In the genomic region with DNA sequence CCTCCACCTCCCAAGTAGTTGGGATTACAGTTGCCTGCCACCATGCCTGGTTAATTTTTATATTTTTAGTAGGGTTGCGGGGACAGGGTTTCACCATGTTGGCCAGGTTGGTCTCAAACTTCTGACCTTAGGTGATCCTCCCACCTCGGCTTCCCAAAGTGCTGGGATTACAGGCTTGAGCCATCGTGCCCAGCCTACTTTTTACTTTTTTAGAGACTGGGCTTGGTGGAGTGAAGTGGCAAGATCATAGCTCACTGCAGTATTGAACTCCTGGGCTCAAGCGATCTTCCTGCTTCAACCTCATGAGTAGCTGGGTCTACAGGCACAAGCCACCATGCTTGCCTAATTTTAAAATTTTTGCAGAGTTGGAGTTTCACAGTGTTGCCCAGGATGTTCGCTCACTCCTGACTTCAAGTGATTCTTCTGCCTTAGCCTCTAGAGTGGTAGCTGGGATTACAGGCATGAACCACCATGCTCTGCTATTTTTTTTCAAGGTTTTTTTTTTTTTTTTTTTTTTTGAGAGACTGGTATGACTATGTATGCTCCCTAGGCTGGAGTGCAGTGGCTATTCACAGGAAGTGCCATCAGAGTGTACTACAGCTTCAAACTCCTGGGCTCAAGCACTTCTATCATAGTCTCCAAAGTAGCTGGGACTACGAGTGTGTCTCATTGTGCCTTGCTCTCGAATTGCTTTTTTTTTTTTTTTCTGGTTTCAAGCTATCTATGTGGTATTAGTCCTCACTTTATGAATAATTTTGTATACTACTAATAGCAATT, we compare ENCODE assay signal across 26 cellular contexts. TPM values are rescaled to one million over a fixed set of nuclear protein-coding genes. Genes with fewer than 3 reads are reported as not detected.
"Had no signal": no experiment of that assay in that cellular context is flagged by ENCODE, and none has a peak within 500 bp of the region (broad histone marks: within the 10 kb centered on the region; RNA-seq: fewer than 3 reads in every experiment).

No MANE protein-coding gene starts in this region.

- H3K9me3 ChIP-seq: breast epithelium, esophagus squamous epithelium, gastrocnemius medialis, left lung, sigmoid colon, transverse colon, vagina had no signal

- H3K4me3 Mint-ChIP-seq: activated naive CD8-positive, alpha-beta T cell treated with anti-CD3 and anti-CD28 coated beads for 36 hours; activated T-helper 1 cell treated with anti-CD3 and anti-CD28 coated beads, Interleukin-12 subunit alpha, Interleukin-12 subunit beta, Interleukin-2, Interleukin-4 antibody, amounts not matched to agents 30 ng/mL and 10 ng/mL and 1 ng/mL, durations not matched to agents 14 hours and 24 hours and 36 hours; naive thymus-derived CD8-positive, alpha-beta T cell; neural progenitor cell; stimulated activated naive B cell treated with anti-CD40 and anti-IgM and Interleukin-4, amounts not matched to agents 10 μg/mL and 1 μg/mL and 100 μg/mL, for 72 hours had no signal

- ATAC-seq: gastrocnemius medialis; left lung; naive thymus-derived CD8-positive, alpha-beta T cell; stimulated activated naive B cell treated with anti-CD40 and anti-IgM and Interleukin-4, amounts not matched to agents 10 μg/mL and 1 μg/mL and 100 μg/mL, for 72 hours had no signal

- DNase-seq: activated CD4-positive, alpha-beta T cell treated with anti-CD3 and anti-CD28 coated beads, Interleukin-2, amount 50 U/mL, for 4 hours; activated gamma-delta T cell; activated naive CD8-positive, alpha-beta T cell treated with anti-CD3 and anti-CD28 coated beads for 36 hours; activated T-cell treated with anti-CD3 and anti-CD28 coated beads for 4 hours; amniotic stem cell; esophagus squamous epithelium; gastrocnemius medialis; hippocampal formation; kidney glomerular epithelial cell; left lung; naive thymus-derived CD8-positive, alpha-beta T cell; retina; sigmoid colon; stimulated activated CD4-positive, alpha-beta T cell treated with anti-CD3 and anti-CD28 coated beads, Interleukin-15, amount 100 ng/mL, for 24 hours; stimulated activated CD4-positive, alpha-beta T cell treated with anti-CD3 and anti-CD28 coated beads, Interleukin-2, amount 100 ng/mL, for 48 hours; stimulated activated CD8-positive, alpha-beta memory T cell treated with anti-CD3 and anti-CD28 coated beads, Interleukin-4, amount 100 ng/mL, for 48 hours; stimulated activated naive B cell treated with anti-CD40 and anti-IgM and Interleukin-4, amounts not matched to agents 10 μg/mL and 1 μg/mL and 100 μg/mL, for 72 hours; transverse colon had no signal

- H3K4me2 ChIP-seq: neural progenitor cell, smooth muscle cell had no signal

- H3K9me3 Mint-ChIP-seq: activated naive CD8-positive, alpha-beta T cell treated with anti-CD3 and anti-CD28 coated beads for 36 hours; activated T-helper 1 cell treated with anti-CD3 and anti-CD28 coated beads, Interleukin-12 subunit alpha, Interleukin-12 subunit beta, Interleukin-2, Interleukin-4 antibody, amounts not matched to agents 30 ng/mL and 10 ng/mL and 1 ng/mL, durations not matched to agents 14 hours and 24 hours and 36 hours; naive thymus-derived CD8-positive, alpha-beta T cell; neural progenitor cell; stimulated activated naive B cell treated with anti-CD40 and anti-IgM and Interleukin-4, amounts not matched to agents 10 μg/mL and 1 μg/mL and 100 μg/mL, for 72 hours had no signal

- H3K27me3 ChIP-seq: breast epithelium, esophagus squamous epithelium, gastrocnemius medialis, left lung, neural progenitor cell, sigmoid colon, transverse colon, vagina had no signal

- H2AFZ ChIP-seq: neural progenitor cell had no signal

- H3K27ac ChIP-seq: breast epithelium, coronary artery, esophagus squamous epithelium, gastrocnemius medialis, left lung, neural progenitor cell, sigmoid colon, transverse colon, vagina had no signal

- H3K4me3 ChIP-seq: breast epithelium, coronary artery, esophagus squamous epithelium, gastrocnemius medialis, left lung, lung, neural progenitor cell, sigmoid colon, smooth muscle cell, transverse colon, vagina had no signal

- H3K9ac ChIP-seq: neural progenitor cell had no signal

- H3K4me1 Mint-ChIP-seq: activated naive CD8-positive, alpha-beta T cell treated with anti-CD3 and anti-CD28 coated beads for 36 hours; neural progenitor cell had no signal

- H3K4me1 ChIP-seq: breast epithelium, esophagus squamous epithelium, gastrocnemius medialis, left lung, neural progenitor cell, sigmoid colon, transverse colon, vagina had no signal

- H3K36me3 ChIP-seq: breast epithelium had no signal

- H3K27me3 Mint-ChIP-seq: activated naive CD8-positive, alpha-beta T cell treated with anti-CD3 and anti-CD28 coated beads for 36 hours; naive thymus-derived CD8-positive, alpha-beta T cell; progenitor cell of endocrine pancreas; stimulated activated naive B cell treated with anti-CD40 and anti-IgM and Interleukin-4, amounts not matched to agents 10 μg/mL and 1 μg/mL and 100 μg/mL, for 72 hours had no signal

- H3K27ac Mint-ChIP-seq: activated naive CD8-positive, alpha-beta T cell treated with anti-CD3 and anti-CD28 coated beads for 36 hours; activated T-helper 1 cell treated with anti-CD3 and anti-CD28 coated beads, Interleukin-12 subunit alpha, Interleukin-12 subunit beta, Interleukin-2, Interleukin-4 antibody, amounts not matched to agents 30 ng/mL and 10 ng/mL and 1 ng/mL, durations not matched to agents 14 hours and 24 hours and 36 hours; neural progenitor cell; progenitor cell of endocrine pancreas; stimulated activated naive B cell treated with anti-CD40 and anti-IgM and Interleukin-4, amounts not matched to agents 10 μg/mL and 1 μg/mL and 100 μg/mL, for 72 hours had no signal

RNA-seq across cellular contexts. Expression of a gene that starts 45.8 kb away (rescaled TPM):
- total RNA-seq: naive thymus-derived CD8-positive, alpha-beta T cell had no signal
- polyA plus RNA-seq: naive thymus-derived CD8-positive, alpha-beta T cell had no signal
